In the genomic region with DNA sequence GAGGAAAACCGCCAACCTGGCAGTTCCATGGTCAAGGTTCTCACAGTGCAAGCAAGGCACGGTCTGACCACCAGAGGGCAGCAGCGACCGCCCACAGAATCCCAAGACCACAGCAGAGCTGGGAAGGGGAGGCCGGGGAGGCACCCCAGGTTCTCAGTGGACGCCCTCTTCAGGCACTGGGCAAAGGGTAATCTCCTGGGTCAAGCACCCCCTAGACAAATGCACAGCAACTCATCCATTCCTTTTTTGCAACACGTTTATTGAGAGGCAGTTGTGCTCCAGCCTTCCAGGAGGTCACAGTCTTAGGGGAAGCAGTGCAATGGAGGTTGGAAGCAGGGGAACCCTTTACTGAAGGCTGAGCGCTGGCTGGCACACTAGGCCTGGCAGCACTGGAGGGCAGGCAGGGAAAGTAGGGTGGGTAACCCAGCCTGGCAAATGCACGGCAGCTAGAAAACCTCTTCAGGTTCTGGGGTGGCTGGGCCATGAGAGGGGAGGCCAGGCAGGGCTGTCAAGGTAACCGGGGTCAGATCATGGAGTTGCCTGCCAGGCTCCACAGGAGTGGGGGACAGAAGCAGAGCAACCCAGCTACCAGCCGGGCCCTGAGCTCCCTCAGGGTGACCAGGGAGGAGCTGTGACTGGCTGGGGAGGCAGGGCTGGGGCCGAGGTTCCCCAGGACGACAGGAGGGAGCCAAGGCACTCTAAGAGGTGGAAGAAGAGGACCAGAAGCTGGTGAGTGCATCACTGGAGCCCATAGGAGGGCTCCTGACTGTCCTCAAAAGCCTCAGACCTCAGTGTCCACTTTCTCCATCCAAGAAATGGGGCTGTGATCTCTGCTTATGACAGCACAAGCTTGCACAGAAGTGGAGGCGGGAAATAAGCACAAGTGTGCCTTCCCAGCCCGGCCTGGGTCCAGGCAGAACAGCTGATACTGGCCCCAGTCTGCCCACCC, we compare ENCODE assay signal across 7 cellular contexts. TPM values are rescaled to one million over a fixed set of nuclear protein-coding genes. Genes with fewer than 3 reads are reported as not detected.
DNase-seq lines count a peak whose midpoint lies in the region; TF ChIP-seq lines count a peak whose summit lies in the region.

No MANE protein-coding gene starts in this region.

- DNase-seq in GM12865 (ENCODE audit: low read depth) (peak; percentile 91), Kasumi-1 (lab: John Stamatoyannopoulos, UW) (peak; percentile 46 to 57), SK-N-MC (ENCODE audit: low read depth, low spot score) (no peak), head of caudate nucleus (peak; percentile 64 to 96 (median 90)), ovary (peak; percentile 84 to 95 (median 91))

- no peaks in the 10 kb centered on the region for H3K9me3 ChIP-seq in SK-N-MC (ENCODE audit: low read depth, low read length)
- no peaks in the 10 kb centered on the region for H3K9me3 ChIP-seq in ovary

- H3K27me3 ChIP-seq in ovary = no peaks in the 10 kb centered on the region

- peaks cover 58% of the 10 kb centered on the region for H3K4me1 Mint-ChIP-seq in activated naive CD8-positive, alpha-beta T cell (ENCODE audit: low read depth)

- intact Hi-C loops in head of caudate nucleus (cut with DNase I) = loop anchor here (5.0 kb wide), 1 partner anchor 92 kb away; the partner anchor contains the start of gene PSMD9
- intact Hi-C loops in ovary (cut with DNase I) = loop anchor here (2.0 to 5.0 kb wide), 4 partner anchors 17 to 97 kb away; partner anchors contain the start of gene PSMD9 (in 3 of the 4)

- H3K4me3 ChIP-seq in GM12865 (ENCODE audit: low read depth, low read length) (peak overlapping the region; percentile 46), SK-N-MC (peak overlapping the region; percentile 94), ovary (no peak overlapping the region), urinary bladder (ENCODE audit: low read depth, low read length) (no peak overlapping the region)

- H3K36me3 Mint-ChIP-seq in activated naive CD8-positive, alpha-beta T cell = peaks cover 2% of the 10 kb centered on the region

- TF ChIP-seq POLR2A in ovary (IDR thresholded peaks at IDR 0.05) = no peak

- no peaks in the 10 kb centered on the region for H3K9me3 Mint-ChIP-seq in activated naive CD8-positive, alpha-beta T cell (ENCODE audit: low read depth)

- peaks cover 26% of the 10 kb centered on the region for H3K4me1 ChIP-seq in ovary (ENCODE audit: insufficient read depth)
- H3K4me1 ChIP-seq in urinary bladder (ENCODE audit: insufficient read depth) = peaks cover 3% of the 10 kb centered on the region

- peak overlapping the region; percentile 91 for H3K27ac Mint-ChIP-seq in activated naive CD8-positive, alpha-beta T cell

- TF ChIP-seq CTCF in GM12865 (IDR thresholded peaks at IDR 0.05; ENCODE audit: insufficient read depth, low read depth, low read length, missing control alignments) (peak; percentile 98), ovary (IDR thresholded peaks at IDR 0.05) (peak; percentile 88 to 95 (median 89))

- H3K27me3 Mint-ChIP-seq in activated naive CD8-positive, alpha-beta T cell = no peaks in the 10 kb centered on the region

- whole genome bisulfite sequencing in ovary, 3 donors = 27 to 38% (median 30%) methylated on average over 12 to 15 of the region's 15 CpGs
- WGBS in urinary bladder = 35% methylated on average over 15 of the region's 15 CpGs

- peak overlapping the region; percentile 84 for H3K4me3 Mint-ChIP-seq in activated naive CD8-positive, alpha-beta T cell

- peak overlapping the region; percentile 67 for H3K27ac ChIP-seq in SK-N-MC
- H3K27ac ChIP-seq in ovary = peak overlapping the region; percentile 77 to 100
- H3K27ac ChIP-seq in urinary bladder (ENCODE audit: low read depth) = peak overlapping the region; percentile 66

- no peak overlapping the region for H3K9ac ChIP-seq in SK-N-MC (ENCODE audit: insufficient read length)

- TF ChIP-seq EP300 in ovary (IDR thresholded peaks at IDR 0.05) = no peak

- H3K36me3 ChIP-seq in SK-N-MC (ENCODE audit: insufficient read depth, low read length) (peaks cover 3% of the 10 kb centered on the region; the same call in 1 of the 2 replicates), ovary (no peaks in the 10 kb centered on the region), urinary bladder (ENCODE audit: insufficient read depth) (no peaks in the 10 kb centered on the region)

RNA-seq across cellular contexts. Expression of gene RHOF, which starts 1.8 kb away (rescaled TPM):
- total RNA-seq in ovary (10 to 100 TPM in 6 of 7 donors, 1 to 10 TPM in 1; 9.3 to 37.3 (median 18.2) TPM), urinary bladder (11.7 TPM)
- polyA plus RNA-seq in ovary (1 to 10 TPM; 3.7 to 7.9 TPM), urinary bladder (7.9 TPM)

RNA-seq across cellular contexts. Expression of gene SETD1B, which starts 8.5 kb away (rescaled TPM):
- total RNA-seq in ovary = 10 to 100 TPM in 5 of 7 donors, 1 to 10 TPM in 2; 8.7 to 44.6 (median 31.7) TPM
- polyA plus RNA-seq in ovary = 10 to 100 TPM in 1 of 2 donors, 1 to 10 TPM in 1; 6.2 to 15.5 TPM
- 4.3 TPM for total RNA-seq in urinary bladder
- polyA plus RNA-seq in urinary bladder = 25.3 TPM

Comparison
In these comparisons a context has a peak if more than half of its experiments do, and no peak if none do; other contexts are left out.
1. H3K4me3 ChIP-seq: peak in GM12865 (single experiment) and SK-N-MC (single experiment); none in ovary (single experiment) and urinary bladder (single experiment).
2. Peak in every context shown above with its lines, with median percentiles within 50 percentile points of each other: H3K27ac ChIP-seq.